ENCODE assay signal across 21 cellular contexts in the genomic region with DNA sequence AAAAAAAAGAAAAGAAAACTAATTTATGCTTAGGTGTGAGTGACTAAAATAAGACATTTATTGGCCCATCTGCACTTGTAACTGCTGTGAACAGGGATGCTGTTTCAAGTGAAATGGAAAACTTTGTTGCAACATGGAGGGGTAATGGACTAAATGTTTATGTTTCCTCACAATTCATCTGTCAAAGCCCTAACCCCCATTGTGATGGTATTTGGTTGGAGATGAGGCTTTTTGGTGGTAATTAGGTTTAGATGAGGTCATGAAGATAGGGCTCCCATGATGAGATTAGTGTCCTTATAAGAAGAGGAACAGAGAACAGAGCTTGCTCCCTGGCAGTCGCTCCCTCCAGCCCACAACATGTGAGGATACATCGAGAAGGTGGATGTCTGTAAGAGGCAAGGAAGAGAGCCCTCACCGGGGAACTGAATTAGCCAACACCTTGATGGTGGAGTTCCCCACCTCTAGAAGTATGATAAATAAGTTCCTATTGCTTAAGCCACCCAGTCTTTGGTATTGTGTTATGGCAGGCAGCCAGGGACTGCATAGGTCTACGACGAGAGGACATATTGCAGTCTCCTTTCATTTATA. TPM values are rescaled to one million over a fixed set of nuclear protein-coding genes. Genes with fewer than 3 reads are reported as not detected.
DNase-seq lines count a peak whose midpoint lies in the region; ATAC-seq and TF ChIP-seq lines count a peak whose summit lies in the region.
"Had no signal": no experiment of that assay in that cellular context is flagged by ENCODE, and none has a peak within 500 bp of the region (broad histone marks: within the 10 kb centered on the region; RNA-seq: fewer than 3 reads in every experiment).

No MANE protein-coding gene starts in this region.

- no peaks in the 10 kb centered on the region for H3K79me2 ChIP-seq in GM23248 (ENCODE audit: insufficient read depth)

- POLR2A ChIA-PET in CD8-positive, alpha-beta memory T cell (lab: Charles Lee): no interaction called here

- no peak for TF ChIP-seq POLR2A in heart left ventricle (IDR thresholded peaks at IDR 0.05)

- H3F3A ChIP-seq in GM23248 (ENCODE audit: insufficient read depth): peaks cover 22% of the 10 kb centered on the region

- H2AFZ ChIP-seq in GM23248: no peak overlapping the region

- H3K4me1 ChIP-seq in CD8-positive, alpha-beta memory T cell (ENCODE audit: insufficient read depth, low read length): peaks cover 23% of the 10 kb centered on the region
- H3K4me1 ChIP-seq in endodermal cell (ENCODE audit: control insufficient read depth, insufficient read depth, low read length): peaks cover 18% of the 10 kb centered on the region
- peaks cover 32 to 51% of the 10 kb centered on the region in 2 experiments for H3K4me1 ChIP-seq in neutrophil (ENCODE audit: control insufficient read depth in 1 of 2, insufficient read depth in 1 of 2, low read depth in 1 of 2, low read length in 1 of 2)
- peaks cover 0 to 39% (median 25%) of the 10 kb centered on the region in 12 donors for H3K4me1 ChIP-seq in heart left ventricle
- peaks cover 31% of the 10 kb centered on the region for H3K4me1 ChIP-seq in GM23248 (ENCODE audit: insufficient read depth)

- intact Hi-C loops in heart left ventricle (cut with DNase I): loop anchor here in 1 of 10 donors (5.0 kb wide), 1 partner anchor 113 kb away; no protein-coding TSS in a partner anchor

- H3K4me3 ChIP-seq in CD8-positive, alpha-beta memory T cell (ENCODE audit: low read length): no peak overlapping the region
- H3K4me3 ChIP-seq in endodermal cell (ENCODE audit: low read length) (no peak overlapping the region), neutrophil (ENCODE audit: low read depth in 1 of 2, low read length in 1 of 2) (no peak overlapping the region), heart left ventricle (no peak overlapping the region), GM23248 (no peak overlapping the region)
- H3K4me3 ChIP-seq: adrenal gland, HAP-1, left ventricle myocardium inferior had no signal

- TF ChIP-seq CTCF in endodermal cell (conservative IDR thresholded peaks at IDR 0.05): no peak
- no peak for TF ChIP-seq CTCF in neutrophil (IDR thresholded peaks at IDR 0.05)
- no peak for TF ChIP-seq CTCF in endothelial cell (IDR thresholded peaks at IDR 0.05; ENCODE audit: unreplicated experiment)
- TF ChIP-seq CTCF in heart left ventricle (IDR thresholded peaks at IDR 0.05): no peak

- no peaks in the 10 kb centered on the region for H3K9me3 ChIP-seq in CD8-positive, alpha-beta memory T cell (ENCODE audit: low read length)
- no peaks in the 10 kb centered on the region for H3K9me3 ChIP-seq in endodermal cell (ENCODE audit: control insufficient read depth, low read length)
- H3K9me3 ChIP-seq in neutrophil: no peaks in the 10 kb centered on the region
- no peaks in the 10 kb centered on the region for H3K9me3 ChIP-seq in heart left ventricle
- H3K9me3 ChIP-seq in GM23248 (ENCODE audit: low read depth): no peaks in the 10 kb centered on the region
- H3K9me3 ChIP-seq: adrenal gland, HAP-1, left ventricle myocardium inferior had no signal

- H3K27me3 Mint-ChIP-seq in CD8-positive, alpha-beta memory T cell: no peaks in the 10 kb centered on the region
- H3K27me3 Mint-ChIP-seq in endodermal cell (ENCODE audit: insufficient read depth): no peaks in the 10 kb centered on the region
- peaks cover 8% of the 10 kb centered on the region for H3K27me3 Mint-ChIP-seq in endothelial cell (ENCODE audit: unreplicated experiment)

- H3K36me3 Mint-ChIP-seq in CD8-positive, alpha-beta memory T cell: no peaks in the 10 kb centered on the region
- H3K36me3 Mint-ChIP-seq in endodermal cell (ENCODE audit: low read depth) (no peaks in the 10 kb centered on the region), endothelial cell (ENCODE audit: low read depth, unreplicated experiment) (no peaks in the 10 kb centered on the region)

- H3K4me3 Mint-ChIP-seq in CD8-positive, alpha-beta memory T cell: peak overlapping the region in 2 of 7 donors; percentile 45 to 54
- H3K4me3 Mint-ChIP-seq in endodermal cell (no peak overlapping the region), endothelial cell (ENCODE audit: unreplicated experiment) (no peak overlapping the region)
- H3K4me3 Mint-ChIP-seq: activated CD4-positive, alpha-beta T cell treated with anti-CD3 and anti-CD28 coated beads, Interleukin-2, amount 10 ng/mL, durations not matched to agents 7 days and 5 days; activated T-cell treated with anti-CD3 and anti-CD28 coated beads, Interleukin-2, amount 50 U/mL, for 4 hours; nephron had no signal

- ATAC-seq in heart left ventricle: no peak
- ATAC-seq: activated T-cell treated with anti-CD3 and anti-CD28 coated beads, Interleukin-2, amount 50 U/mL, for 4 hours; esophagus mucosa; sciatic nerve had no signal

- no peaks in the 10 kb centered on the region for H3K9me3 Mint-ChIP-seq in CD8-positive, alpha-beta memory T cell
- no peaks in the 10 kb centered on the region for H3K9me3 Mint-ChIP-seq in endodermal cell
- no peaks in the 10 kb centered on the region for H3K9me3 Mint-ChIP-seq in endothelial cell (ENCODE audit: unreplicated experiment)
- H3K9me3 Mint-ChIP-seq: activated CD4-positive, alpha-beta T cell treated with anti-CD3 and anti-CD28 coated beads, Interleukin-2, amount 10 ng/mL, durations not matched to agents 7 days and 5 days; activated T-cell treated with anti-CD3 and anti-CD28 coated beads, Interleukin-2, amount 50 U/mL, for 4 hours; nephron had no signal

- no peak for DNase-seq in CD8-positive, alpha-beta memory T cell
- DNase-seq in NCI-H226 (peak; percentile 32), endodermal cell (peak; percentile 55), endothelial cell (ENCODE audit: low spot score) (no peak), NCI-H524 treated with DMSO at 0.1 percent for 48 hours (lab: John Stamatoyannopoulos, UW) (no peak), heart left ventricle (no peak), GM23248 (no peak)
- DNase-seq: activated CD4-positive, alpha-beta T cell treated with anti-CD3 and anti-CD28 coated beads, Interleukin-2, amount 10 ng/mL, durations not matched to agents 7 days and 5 days; activated T-cell treated with anti-CD3 and anti-CD28 coated beads, Interleukin-2, amount 50 U/mL, for 4 hours; adrenal gland; hippocampal formation; left ventricle myocardium inferior; NCI-H187 treated with DMSO at 0.1 percent for 48 hours; NCI-H748 treated with DMSO at 0.1 percent for 48 hours; stimulated activated CD4-positive, alpha-beta T cell treated with anti-CD3 and anti-CD28 coated beads, Interleukin-4, amount 100 ng/mL, for 24 hours; T-helper 9 cell had no signal

- in situ Hi-C loops in GM23248 (cut with MboI): no loop called here

- H3K27ac Mint-ChIP-seq in CD8-positive, alpha-beta memory T cell: peak overlapping the region in 5 of 8 donors; percentile 19 to 86 (median 76)
- H3K27ac Mint-ChIP-seq in endodermal cell: peak overlapping the region; percentile 57
- H3K27ac Mint-ChIP-seq in endothelial cell (ENCODE audit: unreplicated experiment): no peak overlapping the region
- H3K27ac Mint-ChIP-seq: activated CD4-positive, alpha-beta T cell treated with anti-CD3 and anti-CD28 coated beads, Interleukin-2, amount 10 ng/mL, durations not matched to agents 7 days and 5 days had no signal

- no peaks in the 10 kb centered on the region for H3K27me3 ChIP-seq in CD8-positive, alpha-beta memory T cell (ENCODE audit: insufficient read depth, low read length, poor library complexity, severe bottlenecking)
- no peaks in the 10 kb centered on the region for H3K27me3 ChIP-seq in endodermal cell (ENCODE audit: control insufficient read depth, insufficient read depth, low read length, poor library complexity, severe bottlenecking)
- H3K27me3 ChIP-seq in neutrophil: no peaks in the 10 kb centered on the region
- no peaks in the 10 kb centered on the region for H3K27me3 ChIP-seq in heart left ventricle
- H3K27me3 ChIP-seq in GM23248 (replicated peaks; ENCODE audit: insufficient read depth): no peaks in the 10 kb centered on the region
- H3K27me3 ChIP-seq: adrenal gland had no signal

- no peaks in the 10 kb centered on the region for H4K20me1 ChIP-seq in GM23248 (ENCODE audit: insufficient read depth)

- CTCF ChIA-PET in CD8-positive, alpha-beta memory T cell (lab: Charles Lee): interaction anchor here (1.7 kb wide), 1 partner anchor 90 kb away, joined by 5 read pairs; no protein-coding TSS in a partner anchor

- H3K4me2 ChIP-seq in GM23248 (ENCODE audit: unreplicated experiment): no peak overlapping the region

- no peaks in the 10 kb centered on the region for H3K9me2 ChIP-seq in GM23248 (ENCODE audit: insufficient read depth)

- H3K9ac ChIP-seq in endodermal cell (ENCODE audit: extremely low read depth, low read length, poor library complexity, severe bottlenecking) (no peak overlapping the region), GM23248 (no peak overlapping the region)

- no peaks in the 10 kb centered on the region for H3K36me3 ChIP-seq in CD8-positive, alpha-beta memory T cell (ENCODE audit: insufficient read depth, low read length)
- H3K36me3 ChIP-seq in endodermal cell (ENCODE audit: control insufficient read depth, insufficient read depth, low read length): no peaks in the 10 kb centered on the region
- H3K36me3 ChIP-seq in neutrophil: no peaks in the 10 kb centered on the region
- H3K36me3 ChIP-seq in heart left ventricle: no peaks in the 10 kb centered on the region
- H3K36me3 ChIP-seq in GM23248 (ENCODE audit: low read depth): no peaks in the 10 kb centered on the region
- H3K36me3 ChIP-seq: adrenal gland, HAP-1, left ventricle myocardium inferior had no signal

- H3K27ac ChIP-seq in CD8-positive, alpha-beta memory T cell (ENCODE audit: low read depth, low read length): no peak overlapping the region
- no peak overlapping the region for H3K27ac ChIP-seq in endodermal cell (ENCODE audit: low read depth, low read length)
- peak overlapping the region; percentile 56 for H3K27ac ChIP-seq in neutrophil
- peak overlapping the region in 1 of 12 donors; percentile 3 for H3K27ac ChIP-seq in heart left ventricle
- no peak overlapping the region for H3K27ac ChIP-seq in GM23248
- H3K27ac ChIP-seq: adrenal gland, left ventricle myocardium inferior had no signal

- H3K4me1 Mint-ChIP-seq in CD8-positive, alpha-beta memory T cell: peaks cover 30 to 35% (median 35%) of the 10 kb centered on the region in 3 donors
- H3K4me1 Mint-ChIP-seq in endodermal cell (peaks cover 40% of the 10 kb centered on the region), endothelial cell (ENCODE audit: unreplicated experiment) (peaks cover 28% of the 10 kb centered on the region)

- WGBS in endodermal cell (ENCODE audit: insufficient coverage in 1 of 2, insufficient read length in 1 of 2), 2 experiments: 76 to 87% methylated on average over 3 to 5 of the region's 5 CpGs
- WGBS in heart left ventricle, 4 donors: 80 to 95% (median 89%) methylated on average over 5 of the region's 5 CpGs
- 95 to 96% methylated on average over 5 of the region's 5 CpGs for WGBS in GM23248 (ENCODE audit: low coverage in 1 of 2, low lambda C conversion rate in 2 of 2, missing lambda C conversion rate in 2 of 2), 2 experiments

RNA-seq across cellular contexts. Expression of a gene that starts 28.6 kb away (rescaled TPM):
- total RNA-seq in CD8-positive, alpha-beta memory T cell: 10 to 100 TPM; 30.6 to 31.2 TPM
- polyA plus RNA-seq in CD8-positive, alpha-beta memory T cell: 43.7 TPM
- total RNA-seq in endodermal cell: 100 to 1,000 TPM; 109 to 214 TPM
- polyA plus RNA-seq in endodermal cell (2013, experiment 1 of 2): 102 TPM
- 96.2 TPM for polyA plus RNA-seq in endodermal cell (2013, experiment 2 of 2)
- 200 TPM for total RNA-seq in endothelial cell (ENCODE audit: unreplicated experiment)
- 100 to 1,000 TPM; 215 to 543 (median 273) TPM for total RNA-seq in heart left ventricle
- polyA plus RNA-seq in heart left ventricle: 100 to 1,000 TPM in 1 of 2 donors, 10 to 100 TPM in 1; 84.5 to 363 TPM
- total RNA-seq in GM23248 (2014; rRNA removed; shearing (Covaris generic)): 235 and 265 TPM in 2 replicates
- 177 and 180 TPM in 2 replicates for polyA plus RNA-seq in GM23248 (2016; fragmentation: Nextera tagmentation; extraction: Ambion mirVana)

RNA-seq across cellular contexts. Expression of a gene that starts 58.4 kb away (rescaled TPM):
- 1 to 10 TPM; 1.2 to 1.6 TPM for total RNA-seq in CD8-positive, alpha-beta memory T cell
- polyA plus RNA-seq in CD8-positive, alpha-beta memory T cell: not detected
- total RNA-seq in endodermal cell: 1 to 10 TPM; 2.7 to 3.3 TPM
- 10.5 TPM for polyA plus RNA-seq in endodermal cell (2013, experiment 1 of 2)
- polyA plus RNA-seq in endodermal cell (2013, experiment 2 of 2): 14.2 TPM
- 19.5 TPM for total RNA-seq in endothelial cell (ENCODE audit: unreplicated experiment)
- 10 to 100 TPM in 5 of 9 donors, 1 to 10 TPM in 4; 7.8 to 68.1 (median 10.3) TPM for total RNA-seq in heart left ventricle
- 10 to 100 TPM in 1 of 2 donors, 1 to 10 TPM in 1; 3.3 to 11.8 TPM for polyA plus RNA-seq in heart left ventricle
- total RNA-seq in GM23248 (2014; rRNA removed; shearing (Covaris generic)): 13.3 and 13.8 TPM in 2 replicates
- polyA plus RNA-seq in GM23248 (2016; fragmentation: Nextera tagmentation; extraction: Ambion mirVana): 26.0 and 26.1 TPM in 2 replicates

Comparison
In these comparisons a context has a peak if more than half of its experiments do, and no peak if none do; other contexts are left out.
1. DNase-seq: peak in NCI-H226 (single experiment) and endodermal cell (single experiment); none in CD8-positive, alpha-beta memory T cell (0 of 5), endothelial cell (single experiment), NCI-H524 treated with DMSO at 0.1 percent for 48 hours (single experiment), heart left ventricle (0 of 5) and GM23248 (single experiment).